ENCODE assay signal across 18 cellular contexts in genomic region chr13:99346328-99347070, GRCh38. TPM values are rescaled to one million over a fixed set of nuclear protein-coding genes. Genes with fewer than 3 reads are reported as not detected.
DNase-seq lines count a peak whose midpoint lies in the region; ATAC-seq and TF ChIP-seq lines count a peak whose summit lies in the region.
"Had no signal": no experiment of that assay in that cellular context is flagged by ENCODE, and none has a peak within 500 bp of the region (broad histone marks: within the 10 kb centered on the region; RNA-seq: fewer than 3 reads in every experiment).

No MANE protein-coding gene starts in this region.

- H3K4me1 ChIP-seq in Caco-2: no peaks in the 10 kb centered on the region
- H3K4me1 ChIP-seq: HAP-1, lower lobe of right lung had no signal

- no peaks in the 10 kb centered on the region for H3K27me3 ChIP-seq in Caco-2 (replicated peaks; ENCODE audit: control insufficient read depth, insufficient read depth, low read length)

- ATAC-seq in activated naive CD8-positive, alpha-beta T cell treated with anti-CD3 and anti-CD28 coated beads, Interleukin-2, amount 10 ng/mL, durations not matched to agents 7 days and 5 days (ENCODE audit: low read depth): no peak
- ATAC-seq in GM18907 (IDR thresholded peaks at IDR 0.05; ENCODE audit: unreplicated experiment): no peak
- no peak for ATAC-seq in activated CD8-positive, alpha-beta memory T cell treated with anti-CD3 and anti-CD28 coated beads, Interleukin-2, amount 10 ng/mL, durations not matched to agents 7 days and 5 days
- ATAC-seq: lower lobe of right lung had no signal

- BruUV-seq in Caco-2 (replicated peaks; lab: Mats Ljungman, UMichigan): no TSS peak

- H3K9me3 Mint-ChIP-seq in CD14-positive monocyte (no peaks in the 10 kb centered on the region), Caco-2 (ENCODE audit: unreplicated experiment) (no peaks in the 10 kb centered on the region), nephron progenitor cell (no peaks in the 10 kb centered on the region)
- H3K9me3 Mint-ChIP-seq in activated naive CD8-positive, alpha-beta T cell treated with anti-CD3 and anti-CD28 coated beads, Interleukin-2, amount 10 ng/mL, durations not matched to agents 7 days and 5 days: no peaks in the 10 kb centered on the region
- no peaks in the 10 kb centered on the region for H3K9me3 Mint-ChIP-seq in activated CD8-positive, alpha-beta memory T cell treated with anti-CD3 and anti-CD28 coated beads, Interleukin-2, amount 10 ng/mL, durations not matched to agents 7 days and 5 days (ENCODE audit: low read depth)

- H3K4me1 Mint-ChIP-seq in CD14-positive monocyte (peaks cover 7% of the 10 kb centered on the region), Caco-2 (ENCODE audit: low read depth, unreplicated experiment) (no peaks in the 10 kb centered on the region), nephron progenitor cell (peaks cover 62% of the 10 kb centered on the region)
- H3K4me1 Mint-ChIP-seq in activated naive CD8-positive, alpha-beta T cell treated with anti-CD3 and anti-CD28 coated beads, Interleukin-2, amount 10 ng/mL, durations not matched to agents 7 days and 5 days: peaks cover 18% of the 10 kb centered on the region
- peaks cover 26% of the 10 kb centered on the region for H3K4me1 Mint-ChIP-seq in activated CD8-positive, alpha-beta memory T cell treated with anti-CD3 and anti-CD28 coated beads, Interleukin-2, amount 10 ng/mL, durations not matched to agents 7 days and 5 days

- H3K4me3 ChIP-seq in Caco-2 (ENCODE audit: low read depth, low read length): no peak overlapping the region
- H3K4me3 ChIP-seq: HAP-1, lower lobe of right lung, skin epidermis had no signal

- H3K4me3 Mint-ChIP-seq in CD14-positive monocyte (no peak overlapping the region), Caco-2 (ENCODE audit: unreplicated experiment) (no peak overlapping the region), nephron progenitor cell (no peak overlapping the region)
- no peak overlapping the region for H3K4me3 Mint-ChIP-seq in activated naive CD8-positive, alpha-beta T cell treated with anti-CD3 and anti-CD28 coated beads, Interleukin-2, amount 10 ng/mL, durations not matched to agents 7 days and 5 days
- no peak overlapping the region for H3K4me3 Mint-ChIP-seq in activated CD8-positive, alpha-beta memory T cell treated with anti-CD3 and anti-CD28 coated beads, Interleukin-2, amount 10 ng/mL, durations not matched to agents 7 days and 5 days

- H3K36me3 ChIP-seq in Caco-2 (ENCODE audit: control insufficient read depth, insufficient read depth, low read length): no peaks in the 10 kb centered on the region; the same call in 1 of the 2 replicates

- DNase-seq in CD14-positive monocyte (ENCODE audit: low spot score) (no peak), Caco-2 (no peak), nephron progenitor cell (no peak), globus pallidus (ENCODE audit: low spot score) (no peak)
- DNase-seq in activated naive CD8-positive, alpha-beta T cell treated with anti-CD3 and anti-CD28 coated beads, Interleukin-2, amount 10 ng/mL, durations not matched to agents 7 days and 5 days: no peak
- no peak for DNase-seq in activated CD8-positive, alpha-beta memory T cell treated with anti-CD3 and anti-CD28 coated beads, Interleukin-2, amount 10 ng/mL, durations not matched to agents 7 days and 5 days
- DNase-seq: activated CD4-positive, alpha-beta T cell treated with anti-CD3 and anti-CD28 coated beads for 4 hours; amygdala; cerebellar nuclear complex; lower lobe of right lung; NCI-H1092; NCI-H2107; NCI-H526; stimulated activated CD4-positive, alpha-beta T cell treated with anti-CD3 and anti-CD28 coated beads, Interleukin-4, amount 100 ng/mL, for 1 hour; T-helper 9 cell had no signal

- CTCF ChIA-PET in Caco-2 (lab: Charles Lee): interaction anchor here (0.6 kb wide), 1 partner anchor 18 kb away, joined by 4 read pairs; no protein-coding TSS in a partner anchor
- CTCF ChIA-PET in activated CD8-positive, alpha-beta memory T cell treated with anti-CD3 and anti-CD28 coated beads, Interleukin-2, amount 10 ng/mL, durations not matched to agents 7 days and 5 days (lab: Charles Lee): no interaction called here

- H3K27me3 Mint-ChIP-seq in CD14-positive monocyte (ENCODE audit: low read depth in 3 of 3) (peaks cover 0 to 2% (median 1%) of the 10 kb centered on the region in 3 donors), Caco-2 (ENCODE audit: insufficient read depth, unreplicated experiment) (no peaks in the 10 kb centered on the region), nephron progenitor cell (ENCODE audit: low read depth, poor library complexity) (peaks cover 6% of the 10 kb centered on the region)
- no peaks in the 10 kb centered on the region for H3K27me3 Mint-ChIP-seq in activated naive CD8-positive, alpha-beta T cell treated with anti-CD3 and anti-CD28 coated beads, Interleukin-2, amount 10 ng/mL, durations not matched to agents 7 days and 5 days
- H3K27me3 Mint-ChIP-seq in activated CD8-positive, alpha-beta memory T cell treated with anti-CD3 and anti-CD28 coated beads, Interleukin-2, amount 10 ng/mL, durations not matched to agents 7 days and 5 days: no peaks in the 10 kb centered on the region

- POLR2A ChIA-PET in Caco-2 (lab: Charles Lee): no interaction called here
- POLR2A ChIA-PET in activated naive CD8-positive, alpha-beta T cell treated with anti-CD3 and anti-CD28 coated beads, Interleukin-2, amount 10 ng/mL, durations not matched to agents 7 days and 5 days (lab: Charles Lee): interaction anchor here (0.6 kb wide), 1 partner anchor 9 kb away, joined by 3 read pairs; no protein-coding TSS in a partner anchor

- no peak for TF ChIP-seq CTCF in CD14-positive monocyte (IDR thresholded peaks at IDR 0.05)
- TF ChIP-seq CTCF in Caco-2 (IDR thresholded peaks at IDR 0.05; ENCODE audit: insufficient read depth in 1 of 2, low read depth in 1 of 2, low read length in 1 of 2, severe bottlenecking in 1 of 2, unreplicated experiment in 1 of 2): no peak
- TF ChIP-seq CTCF in nephron progenitor cell (IDR thresholded peaks at IDR 0.05): no peak

- H3K27ac Mint-ChIP-seq in CD14-positive monocyte (peak overlapping the region in 6 of 7 donors; percentile 46 to 87 (median 66)), Caco-2 (ENCODE audit: unreplicated experiment) (peak overlapping the region; percentile 14), nephron progenitor cell (peak overlapping the region; percentile 29)
- H3K27ac Mint-ChIP-seq in activated naive CD8-positive, alpha-beta T cell treated with anti-CD3 and anti-CD28 coated beads, Interleukin-2, amount 10 ng/mL, durations not matched to agents 7 days and 5 days: peak overlapping the region; percentile 27
- no peak overlapping the region for H3K27ac Mint-ChIP-seq in activated CD8-positive, alpha-beta memory T cell treated with anti-CD3 and anti-CD28 coated beads, Interleukin-2, amount 10 ng/mL, durations not matched to agents 7 days and 5 days

- H3K9me3 ChIP-seq in Caco-2: no peaks in the 10 kb centered on the region
- H3K9me3 ChIP-seq: HAP-1, lower lobe of right lung had no signal

- intact Hi-C loops in CD14-positive monocyte (cut with micrococcal nuclease): no loop called here
- intact Hi-C loops in Caco-2 (cut with micrococcal nuclease; ENCODE audit: unreplicated experiment): no loop called here

- H3K36me3 Mint-ChIP-seq in CD14-positive monocyte (peaks cover 93 to 94% of the 10 kb centered on the region in 2 donors), Caco-2 (ENCODE audit: insufficient read depth, unreplicated experiment) (peaks cover 27% of the 10 kb centered on the region), nephron progenitor cell (ENCODE audit: low read depth) (peaks cover 73% of the 10 kb centered on the region)
- H3K36me3 Mint-ChIP-seq in activated naive CD8-positive, alpha-beta T cell treated with anti-CD3 and anti-CD28 coated beads, Interleukin-2, amount 10 ng/mL, durations not matched to agents 7 days and 5 days: peaks cover 42% of the 10 kb centered on the region
- peaks cover 36% of the 10 kb centered on the region for H3K36me3 Mint-ChIP-seq in activated CD8-positive, alpha-beta memory T cell treated with anti-CD3 and anti-CD28 coated beads, Interleukin-2, amount 10 ng/mL, durations not matched to agents 7 days and 5 days

RNA-seq across cellular contexts. Expression of gene GPR183, which starts 39.3 kb away (rescaled TPM):
- polyA plus RNA-seq in CD14-positive monocyte: 100 to 1,000 TPM; 190 to 288 TPM
- total RNA-seq in Caco-2 (2022): not detected in 2 replicates
- 10 to 100 TPM; 36.4 to 44.9 TPM for total RNA-seq in activated naive CD8-positive, alpha-beta T cell treated with anti-CD3 and anti-CD28 coated beads, Interleukin-2, amount 10 ng/mL, durations not matched to agents 7 days and 5 days
- 10 to 100 TPM; 15.3 to 19.5 TPM for total RNA-seq in activated CD8-positive, alpha-beta memory T cell treated with anti-CD3 and anti-CD28 coated beads, Interleukin-2, amount 10 ng/mL, durations not matched to agents 7 days and 5 days

Comparison
In these comparisons a context has a peak if more than half of its experiments do, and no peak if none do; other contexts are left out.
1. RNA of gene GPR183, which starts 39.3 kb away (total RNA-seq): 36.4 to 44.9 TPM in activated naive CD8-positive, alpha-beta T cell treated with anti-CD3 and anti-CD28 coated beads, Interleukin-2, amount 10 ng/mL, durations not matched to agents 7 days and 5 days and 15.3 to 19.5 TPM in activated CD8-positive, alpha-beta memory T cell treated with anti-CD3 and anti-CD28 coated beads, Interleukin-2, amount 10 ng/mL, durations not matched to agents 7 days and 5 days; not detected in Caco-2; every median in the first group is over 10 times any median in the second.